In genomic region chr3:65490132-65490531, GRCh38 we compare ENCODE assay signal across 23 cellular contexts.
A peak's percentile ranks its signal among the peaks of the same experiment; 100 is the strongest.
DNase-seq lines count a peak whose midpoint lies in the region; ATAC-seq and TF ChIP-seq lines count a peak whose summit lies in the region.
"Had no signal": no experiment of that assay in that cellular context is flagged by ENCODE, and none has a peak within 500 bp of the region (broad histone marks: within the 10 kb centered on the region; RNA-seq: fewer than 3 reads in every experiment).

No MANE protein-coding gene starts in this region.

- H3K27me3 Mint-ChIP-seq in glutamatergic neuron (ENCODE audit: unreplicated experiment), result no peaks in the 10 kb centered on the region
- H3K27me3 Mint-ChIP-seq: CD4-positive, alpha-beta T cell had no signal

- H3K27me3 ChIP-seq in osteoblast (ENCODE audit: insufficient read depth, low read length), result no peaks in the 10 kb centered on the region
- H3K27me3 ChIP-seq: BLaER1 treated with 17β-estradiol and CSF1 and Interleukin-3, amounts not matched to agents 10 nM and 100 nM had no signal

- no peaks in the 10 kb centered on the region for H3K36me3 ChIP-seq in osteoblast (ENCODE audit: insufficient read depth, low read length)

- H3K9me3 ChIP-seq in osteoblast (ENCODE audit: low read depth, low read length), result no peaks in the 10 kb centered on the region

- no peak overlapping the region for H3K4me3 ChIP-seq in osteoblast (ENCODE audit: insufficient read depth, low read length)
- H3K4me3 ChIP-seq: BLaER1 treated with 17β-estradiol and CSF1 and Interleukin-3, amounts not matched to agents 10 nM and 100 nM; GM23248; K562 had no signal

- no peaks in the 10 kb centered on the region for H3K4me1 ChIP-seq in osteoblast (ENCODE audit: insufficient read depth, low read length)

- H3K36me3 Mint-ChIP-seq in glutamatergic neuron (ENCODE audit: unreplicated experiment), result peaks cover 3% of the 10 kb centered on the region

- H2AFZ ChIP-seq in osteoblast (ENCODE audit: low read length), result no peak overlapping the region
- H2AFZ ChIP-seq: GM23248 had no signal

- peak; percentile 18 for DNase-seq in ELF-1 (ENCODE audit: low read depth, low spot score)
- peak; percentile 66 for DNase-seq in NCI-H1436 (lab: John Stamatoyannopoulos, UW)
- peak; percentile 59 for DNase-seq in NCI-H2227 treated with DMSO at 0.1 percent for 48 hours (lab: John Stamatoyannopoulos, UW)
- DNase-seq in glutamatergic neuron, result no peak
- DNase-seq in NAMALWA (ENCODE audit: low spot score), result no peak
- no peak for DNase-seq in osteoblast (ENCODE audit: insufficient read length, low spot score, missing footprints)
- DNase-seq: CD4-positive, alpha-beta T cell; GM23248; H7; HFFc6; Kasumi-1; NCI-H1105; NCI-H187; NCI-H226; NCI-H510A treated with DMSO at 0.1 percent for 48 hours; NCI-H82; SHP77; T-helper 1 cell had no signal

- no peak overlapping the region for H3K4me3 Mint-ChIP-seq in glutamatergic neuron (ENCODE audit: unreplicated experiment)
- H3K4me3 Mint-ChIP-seq: CD4-positive, alpha-beta T cell; HFFc6 had no signal

- H3K4me1 Mint-ChIP-seq in glutamatergic neuron (ENCODE audit: low read depth, unreplicated experiment), result peaks cover 34% of the 10 kb centered on the region

- TF ChIP-seq CTCF in glutamatergic neuron (IDR thresholded peaks at IDR 0.05; ENCODE audit: partially characterized antibody, unreplicated experiment) (no peak), osteoblast (IDR thresholded peaks at IDR 0.05; ENCODE audit: extremely low read depth, low read depth, low read length) (no peak)

- no peak for ATAC-seq in GM21576 (IDR thresholded peaks at IDR 0.05; ENCODE audit: unreplicated experiment)
- ATAC-seq: K562, Panc1 had no signal

- no peak overlapping the region for H3K4me2 ChIP-seq in osteoblast (ENCODE audit: insufficient read depth, low read length)
- H3K4me2 ChIP-seq: BLaER1 treated with 17β-estradiol and CSF1 and Interleukin-3, amounts not matched to agents 10 nM and 100 nM had no signal

- peaks cover 38% of the 10 kb centered on the region for H4K20me1 ChIP-seq in osteoblast (ENCODE audit: insufficient read depth, low read length)
- H4K20me1 ChIP-seq: BLaER1 treated with 17β-estradiol and CSF1 and Interleukin-3, amounts not matched to agents 10 nM and 100 nM had no signal

- H3K79me2 ChIP-seq in osteoblast (ENCODE audit: insufficient read depth, low read length), result peaks cover 30% of the 10 kb centered on the region

- H3K9me3 Mint-ChIP-seq in glutamatergic neuron (ENCODE audit: unreplicated experiment), result no peaks in the 10 kb centered on the region
- H3K9me3 Mint-ChIP-seq: HFFc6 had no signal

- H3K27ac Mint-ChIP-seq in glutamatergic neuron (ENCODE audit: unreplicated experiment), result peak overlapping the region; percentile 20
- H3K27ac Mint-ChIP-seq: CD4-positive, alpha-beta T cell; HFFc6 had no signal

- no peak overlapping the region for H3K27ac ChIP-seq in osteoblast (ENCODE audit: low read depth, low read length)
- H3K27ac ChIP-seq: BLaER1 treated with 17β-estradiol and CSF1 and Interleukin-3, amounts not matched to agents 10 nM and 100 nM; GM23248; RWPE1 had no signal

Comparison
In these comparisons a context has a peak if more than half of its experiments do, and no peak if none do; other contexts are left out.
1. DNase-seq: peak in ELF-1 (single experiment), NCI-H1436 (single experiment) and NCI-H2227 treated with DMSO at 0.1 percent for 48 hours (single experiment); none in glutamatergic neuron (single experiment), NAMALWA (single experiment) and osteoblast (single experiment).